8 cellular contexts compared by ENCODE assay signal in genomic region chr20:20837574-20838021, GRCh38.
DNase-seq lines count a peak whose midpoint lies in the region; ATAC-seq and TF ChIP-seq lines count a peak whose summit lies in the region.

No MANE protein-coding gene starts in this region.

- no peak for ATAC-seq in HG03025 (IDR thresholded peaks at IDR 0.05; ENCODE audit: low FRiP score, unreplicated experiment)
- ATAC-seq in HG02642 (IDR thresholded peaks at IDR 0.05; ENCODE audit: poor library complexity, unreplicated experiment) = no peak

- no peak overlapping the region for H3K4me3 ChIP-seq in BJ (ENCODE audit: low read depth, low read length)
- H3K4me3 ChIP-seq in HFF-Myc (replicated peaks; ENCODE audit: low read depth, low read length) = no peak overlapping the region
- no peak overlapping the region for H3K4me3 ChIP-seq in fibroblast of villous mesenchyme (ENCODE audit: low read depth, low read length)

- no peak for DNase-seq in BJ (ENCODE audit: low read depth)
- peak; percentile 6 for DNase-seq in HFF-Myc (ENCODE audit: extremely low read depth, low read depth)
- peak; percentile 20 for DNase-seq in NCI-H524 treated with DMSO at 0.1 percent for 48 hours (lab: John Stamatoyannopoulos, UW)
- peak in 2 of 3 experiments; percentile 4 to 25 for DNase-seq in activated CD8-positive, alpha-beta memory T cell treated with anti-CD3 and anti-CD28 coated beads for 48 hours (ENCODE audit: low read depth in 2 of 3, low spot score in 2 of 3)
- DNase-seq in fibroblast of villous mesenchyme (ENCODE audit: low read depth) = peak; percentile 48
- DNase-seq in occipital lobe (lab: John Stamatoyannopoulos, UW) = peak; percentile 41

- TF ChIP-seq CTCF in BJ (IDR thresholded peaks at IDR 0.05; ENCODE audit: insufficient read depth, low read depth, low read length) (peak; percentile 72), HFF-Myc (IDR thresholded peaks at IDR 0.05; ENCODE audit: low read depth, low read length, missing control alignments) (peak; percentile 67), fibroblast of villous mesenchyme (IDR thresholded peaks at IDR 0.05; ENCODE audit: insufficient read depth, low read depth, low read length) (peak; percentile 60)

- CTCF ChIA-PET in BJ (lab: Yijun Ruan, JAX) = interaction anchor here (0.7 to 7.9 kb wide), 25 partner anchors 9 to 777 kb away, joined by 3 to 57 read pairs (median 4); no protein-coding TSS in a partner anchor

- H3K27me3 ChIP-seq in BJ (ENCODE audit: control insufficient read depth, insufficient read depth, low read length) = no peaks in the 10 kb centered on the region

- POLR2A ChIA-PET in BJ (lab: Charles Lee) = no interaction called here

- no peaks in the 10 kb centered on the region for H3K36me3 ChIP-seq in BJ (ENCODE audit: control insufficient read depth, insufficient read depth, low read length)
